Comparison of ENCODE assay signal across 8 cellular contexts in the genomic region with DNA sequence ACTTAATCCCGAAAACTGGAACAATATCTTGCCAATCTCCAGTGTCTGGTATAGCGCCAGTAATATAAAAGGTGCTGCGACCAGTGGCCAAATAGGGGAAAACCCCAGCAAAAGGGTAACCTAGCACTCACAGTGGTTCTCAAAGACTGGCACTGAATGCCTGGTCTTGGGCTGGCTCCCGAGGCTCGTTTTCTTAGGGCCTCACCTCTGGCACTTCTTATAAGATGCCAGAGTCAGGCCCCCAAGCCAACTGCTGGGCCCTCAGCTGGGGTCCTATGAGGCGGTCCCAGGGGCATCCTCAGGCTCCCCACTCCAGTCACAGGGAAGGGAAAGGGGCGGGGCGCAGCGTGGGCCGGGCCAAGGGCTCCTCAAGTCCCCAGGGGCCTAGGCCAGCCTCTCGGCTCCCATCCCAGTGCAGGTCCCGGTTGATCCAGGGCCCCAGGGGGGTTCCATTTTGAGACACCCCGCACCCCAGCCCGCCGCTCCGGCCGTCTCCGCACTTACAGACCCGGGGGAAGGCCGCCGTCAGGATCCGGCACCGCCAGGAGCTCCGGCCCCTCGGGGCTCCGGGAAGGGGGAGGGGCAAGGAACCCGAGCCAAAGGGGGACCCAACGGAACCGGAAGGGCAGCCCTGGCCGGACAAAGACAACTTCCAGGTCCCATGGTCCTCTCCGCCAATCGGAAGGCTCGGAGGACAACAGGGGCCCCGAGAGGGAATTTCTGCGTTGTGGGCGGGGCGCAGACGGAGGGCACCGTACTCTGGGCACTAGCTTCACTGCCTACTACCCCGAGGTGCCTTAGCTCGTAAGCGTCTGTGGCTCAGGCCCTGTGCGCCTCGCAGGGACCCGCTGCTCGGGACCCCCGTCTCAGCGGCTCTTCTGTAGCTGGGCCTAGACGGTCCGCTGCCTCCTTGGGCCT. TPM values are rescaled to one million over a fixed set of nuclear protein-coding genes. Genes with fewer than 3 reads are reported as not detected.
DNase-seq lines count a peak whose midpoint lies in the region; ATAC-seq and TF ChIP-seq lines count a peak whose summit lies in the region.

A gene with protein sequence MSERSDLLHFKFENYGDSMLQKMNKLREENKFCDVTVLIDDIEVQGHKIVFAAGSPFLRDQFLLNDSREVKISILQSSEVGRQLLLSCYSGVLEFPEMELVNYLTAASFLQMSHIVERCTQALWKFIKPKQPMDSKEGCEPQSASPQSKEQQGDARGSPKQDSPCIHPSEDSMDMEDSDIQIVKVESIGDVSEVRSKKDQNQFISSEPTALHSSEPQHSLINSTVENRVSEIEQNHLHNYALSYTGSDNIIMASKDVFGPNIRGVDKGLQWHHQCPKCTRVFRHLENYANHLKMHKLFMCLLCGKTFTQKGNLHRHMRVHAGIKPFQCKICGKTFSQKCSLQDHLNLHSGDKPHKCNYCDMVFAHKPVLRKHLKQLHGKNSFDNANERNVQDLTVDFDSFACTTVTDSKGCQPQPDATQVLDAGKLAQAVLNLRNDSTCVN (minus strand): TSS at position 580 of the 918 bp plus-strand sequence. CDS start 11,578 bp downstream, outside the sequence.

- peak within 1 kb of the TSS; percentile 83 for H3K4me3 ChIP-seq in OCI-LY1 (ENCODE audit: low read depth, low read length, poor library complexity, severe bottlenecking)

- H3K36me3 ChIP-seq in OCI-LY1 (ENCODE audit: insufficient read depth, low read length): peaks cover 2% of the 10 kb centered on the region; the same call in 1 of the 2 replicates

- H3K79me2 ChIP-seq in OCI-LY1 (ENCODE audit: insufficient read depth, low read length): peaks cover 31% of the 10 kb centered on the region

- peak; percentile 18; the same call in 1 of the 2 replicates for TF ChIP-seq CTCF in OCI-LY1 (IDR thresholded peaks at IDR 0.05; ENCODE audit: low read length)

- ATAC-seq in GM21526 (IDR thresholded peaks at IDR 0.05; ENCODE audit: low FRiP score, unreplicated experiment): peak; percentile 89

- peak within 1 kb of the TSS; percentile 71 for H3K27ac ChIP-seq in OCI-LY1 (ENCODE audit: low read depth, low read length, poor library complexity, severe bottlenecking)
- H3K27ac ChIP-seq in epithelial cell of prostate: peak within 1 kb of the TSS; percentile 69

- H3K4me1 ChIP-seq in OCI-LY1 (ENCODE audit: insufficient read depth, low read length, severe bottlenecking): peaks cover 26% of the 10 kb centered on the region

- no peaks in the 10 kb centered on the region for H4K20me1 ChIP-seq in OCI-LY1 (ENCODE audit: insufficient read depth, low read length)

- H2AFZ ChIP-seq in OCI-LY1 (ENCODE audit: low read length): no peak within 1 kb of the TSS

- DNase-seq in DMS 273 (lab: John Stamatoyannopoulos, UW; ENCODE audit: unreplicated experiment) (peak; percentile 97), HuH-7 (ENCODE audit: low spot score) (peak; percentile 93), activated T-cell treated with anti-CD3 and anti-CD28 coated beads for 1 hour (ENCODE audit: low read depth) (peak; percentile 80), epithelial cell of prostate (ENCODE audit: low read depth, low spot score) (no peak), mucosa of gallbladder (ENCODE audit: low spot score) (peak; percentile 94)
- DNase-seq in stimulated activated CD8-positive, alpha-beta memory T cell treated with anti-CD3 and anti-CD28 coated beads, Interleukin-4, amount 100 ng/mL, for 4 hours (ENCODE audit: low read depth in 2 of 2, low spot score in 1 of 2): peak; percentile 66 to 82

- peak within 1 kb of the TSS; percentile 82 for H3K9ac ChIP-seq in OCI-LY1 (ENCODE audit: low read length)

- H3K27me3 ChIP-seq in OCI-LY1 (ENCODE audit: insufficient read depth, low read length): no peaks in the 10 kb centered on the region

- no peaks in the 10 kb centered on the region for H3F3A ChIP-seq in OCI-LY1 (ENCODE audit: insufficient read depth, low read length)

- H3K4me2 ChIP-seq in OCI-LY1 (ENCODE audit: low read length): peak within 1 kb of the TSS; percentile 84

- H3K9me3 ChIP-seq in OCI-LY1 (ENCODE audit: low read length): no peaks in the 10 kb centered on the region

- no peaks in the 10 kb centered on the region for H3K9me2 ChIP-seq in OCI-LY1 (ENCODE audit: low read depth, low read length)

RNA-seq across cellular contexts. Expression of the gene that starts here (rescaled TPM):
- total RNA-seq in mucosa of gallbladder: 8.4 TPM
